In the genomic region with DNA sequence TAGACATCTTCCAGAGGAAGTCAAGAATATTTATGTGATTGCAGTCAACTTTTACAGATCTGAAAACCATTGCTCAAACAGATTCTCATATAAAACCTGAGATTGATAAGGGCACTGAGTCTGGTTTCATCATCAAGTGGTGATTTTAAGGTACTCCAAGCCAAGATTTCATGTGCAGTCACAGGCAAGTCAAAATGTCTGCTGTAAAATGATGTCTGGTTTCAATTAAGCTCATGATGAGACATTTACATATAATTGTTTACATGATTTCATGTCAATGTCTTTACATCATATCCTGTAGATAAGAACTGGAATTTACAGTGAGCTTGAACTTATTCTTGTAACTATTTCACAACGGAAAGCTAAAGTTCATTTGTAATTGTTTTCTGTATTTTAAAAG, we compare ENCODE assay signal across 22 cellular contexts.
DNase-seq lines count a peak whose midpoint lies in the region; ATAC-seq and TF ChIP-seq lines count a peak whose summit lies in the region.
"Had no signal": no experiment of that assay in that cellular context is flagged by ENCODE, and none has a peak within 500 bp of the region (broad histone marks: within the 10 kb centered on the region; RNA-seq: fewer than 3 reads in every experiment).

No MANE protein-coding gene starts in this region.

- H4K20me1 ChIP-seq in SK-N-SH (ENCODE audit: insufficient read depth) (no peaks in the 10 kb centered on the region), fibroblast of lung (ENCODE audit: control insufficient read depth, extremely low read depth, insufficient read depth, low read length) (no peaks in the 10 kb centered on the region)

- H3K4me3 ChIP-seq in A673 (ENCODE audit: low read depth, low read length, poor library complexity, severe bottlenecking) (no peak overlapping the region), SK-N-SH (ENCODE audit: low read depth in 2 of 2, low read length in 1 of 2) (no peak overlapping the region), fibroblast of lung (replicated peaks in 1 of 4; ENCODE audit: control extremely low read depth in 1 of 4, insufficient read depth in 1 of 4, low read depth in 3 of 4, low read length in 4 of 4) (no peak overlapping the region)
- H3K4me3 ChIP-seq: gastrocnemius medialis, left ventricle myocardium inferior, mucosa of descending colon had no signal

- H3K4me3 Mint-ChIP-seq in T-helper 17 cell = no peak overlapping the region
- no peak overlapping the region for H3K4me3 Mint-ChIP-seq in activated T-helper 1 cell treated with anti-CD3 and anti-CD28 coated beads, Interleukin-12 subunit alpha, Interleukin-12 subunit beta, Interleukin-2, Interleukin-4 antibody, amounts not matched to agents 30 ng/mL and 10 ng/mL and 1 ng/mL, durations not matched to agents 14 hours and 24 hours and 36 hours
- H3K4me3 Mint-ChIP-seq: activated naive CD8-positive, alpha-beta T cell treated with anti-CD3 and anti-CD28 coated beads for 36 hours; CD8-positive, alpha-beta memory T cell; stimulated activated naive CD8-positive, alpha-beta T cell treated with anti-CD3 and anti-CD28 coated beads, Interleukin-15, amount 100 ng/mL, for 72 hours had no signal

- TF ChIP-seq RAD21 in SK-N-SH (IDR thresholded peaks at IDR 0.05; ENCODE audit: low read length) = peak; percentile 8; the same call in 1 of the 2 replicates

- H3K9me3 ChIP-seq in A673 (ENCODE audit: low read depth, low read length, poor library complexity, severe bottlenecking) = no peaks in the 10 kb centered on the region
- H3K9me3 ChIP-seq in SK-N-SH = no peaks in the 10 kb centered on the region
- no peaks in the 10 kb centered on the region for H3K9me3 ChIP-seq in fibroblast of lung (ENCODE audit: control insufficient read depth, insufficient read depth, low read depth, low read length)
- no peaks in the 10 kb centered on the region for H3K9me3 ChIP-seq in T-helper 17 cell (ENCODE audit: control insufficient read depth, low read length, poor library complexity, severe bottlenecking)
- H3K9me3 ChIP-seq: gastrocnemius medialis, left ventricle myocardium inferior, neutrophil had no signal

- H3K4me1 ChIP-seq in A673 (ENCODE audit: insufficient read depth, low read length, poor library complexity, severe bottlenecking) (peaks cover 28% of the 10 kb centered on the region), SK-N-SH (ENCODE audit: control insufficient read depth in 1 of 2, insufficient read depth in 2 of 2, low read depth in 1 of 2, low read length in 1 of 2) (no peaks in the 10 kb centered on the region; a peak in 1 of 4 replicates), fibroblast of lung (ENCODE audit: control insufficient read depth, extremely low read depth, insufficient read depth, low read length) (peaks cover 9% of the 10 kb centered on the region)
- H3K4me1 ChIP-seq: gastrocnemius medialis, left ventricle myocardium inferior had no signal

- H3K4me2 ChIP-seq in SK-N-SH (no peak overlapping the region), fibroblast of lung (ENCODE audit: extremely low read depth, insufficient read depth, low read length) (no peak overlapping the region)

- H3K9ac ChIP-seq in SK-N-SH = no peak overlapping the region
- H3K9ac ChIP-seq in fibroblast of lung (ENCODE audit: insufficient read depth, low read length) = no peak overlapping the region

- H2AFZ ChIP-seq in SK-N-SH (ENCODE audit: low read depth) (peak overlapping the region; percentile 72), fibroblast of lung (ENCODE audit: low read length) (no peak overlapping the region)

- no peaks in the 10 kb centered on the region for H3F3A ChIP-seq in SK-N-SH (replicated peaks; ENCODE audit: insufficient read depth)

- H3K9me3 Mint-ChIP-seq in activated T-helper 1 cell treated with anti-CD3 and anti-CD28 coated beads, Interleukin-12 subunit alpha, Interleukin-12 subunit beta, Interleukin-2, Interleukin-4 antibody, amounts not matched to agents 30 ng/mL and 10 ng/mL and 1 ng/mL, durations not matched to agents 14 hours and 24 hours and 36 hours = peaks cover 10% of the 10 kb centered on the region

- no TSS peak for BruUV-seq in A673 (replicated peaks; lab: Mats Ljungman, UMichigan)

- peak in 1 of 2 experiments; percentile 66; a peak in 1 of 4 replicates for TF ChIP-seq EP300 in SK-N-SH (IDR thresholded peaks at IDR 0.05; ENCODE audit: borderline replicate concordance in 1 of 2, low read depth in 1 of 2, low read length in 1 of 2)

- H3K4me1 Mint-ChIP-seq in T-helper 17 cell = no peaks in the 10 kb centered on the region
- no peaks in the 10 kb centered on the region for H3K4me1 Mint-ChIP-seq in activated T-helper 1 cell treated with anti-CD3 and anti-CD28 coated beads, Interleukin-12 subunit alpha, Interleukin-12 subunit beta, Interleukin-2, Interleukin-4 antibody, amounts not matched to agents 30 ng/mL and 10 ng/mL and 1 ng/mL, durations not matched to agents 14 hours and 24 hours and 36 hours (ENCODE audit: low read depth)
- H3K4me1 Mint-ChIP-seq: activated naive CD8-positive, alpha-beta T cell treated with anti-CD3 and anti-CD28 coated beads for 36 hours; CD8-positive, alpha-beta memory T cell; stimulated activated naive CD8-positive, alpha-beta T cell treated with anti-CD3 and anti-CD28 coated beads, Interleukin-15, amount 100 ng/mL, for 72 hours had no signal

- H3K79me2 ChIP-seq in SK-N-SH (ENCODE audit: insufficient read depth) = no peaks in the 10 kb centered on the region
- H3K79me2 ChIP-seq in fibroblast of lung (ENCODE audit: control insufficient read depth, insufficient read depth, low read length) = no peaks in the 10 kb centered on the region

- POLR2A ChIA-PET in A673 (lab: Charles Lee; ENCODE audit: low non-redundant PET) (no interaction called here), SK-N-SH (lab: Yijun Ruan, JAX) (no interaction called here)

- no peaks in the 10 kb centered on the region for H3K9me2 ChIP-seq in SK-N-SH

- CTCF ChIA-PET in A673 (lab: Charles Lee) (no interaction called here), SK-N-SH (lab: Yijun Ruan, JAX) (interaction anchor here (1.0 kb wide), 1 partner anchor 20 kb away, joined by 3 read pairs; no protein-coding TSS in a partner anchor)

- intact Hi-C loops in A673 (cut with micrococcal nuclease; ENCODE audit: unreplicated experiment) = no loop called here
- intact Hi-C loops in activated T-helper 1 cell treated with anti-CD3 and anti-CD28 coated beads, Interleukin-12 subunit alpha, Interleukin-12 subunit beta, Interleukin-2, Interleukin-4 antibody, amounts not matched to agents 30 ng/mL and 10 ng/mL and 1 ng/mL, durations not matched to agents 14 hours and 24 hours and 36 hours (cut with micrococcal nuclease) = no loop called here

- WGBS in SK-N-SH (ENCODE audit: low lambda C conversion rate) = 0% methylated on average over 1 of the region's 1 CpG

- no peaks in the 10 kb centered on the region for H3K36me3 ChIP-seq in A673 (ENCODE audit: insufficient read depth, low read length, poor library complexity, severe bottlenecking)
- no peaks in the 10 kb centered on the region for H3K36me3 ChIP-seq in SK-N-SH (replicated peaks in 1 of 2; ENCODE audit: control insufficient read depth in 1 of 2, insufficient read depth in 2 of 2, low read length in 1 of 2)
- no peaks in the 10 kb centered on the region for H3K36me3 ChIP-seq in fibroblast of lung (ENCODE audit: control insufficient read depth, insufficient read depth, low read length)
- H3K36me3 ChIP-seq: gastrocnemius medialis, left ventricle myocardium inferior, neutrophil had no signal

- H3K36me3 Mint-ChIP-seq in T-helper 17 cell (ENCODE audit: low read depth) = no peaks in the 10 kb centered on the region
- no peaks in the 10 kb centered on the region for H3K36me3 Mint-ChIP-seq in activated T-helper 1 cell treated with anti-CD3 and anti-CD28 coated beads, Interleukin-12 subunit alpha, Interleukin-12 subunit beta, Interleukin-2, Interleukin-4 antibody, amounts not matched to agents 30 ng/mL and 10 ng/mL and 1 ng/mL, durations not matched to agents 14 hours and 24 hours and 36 hours (ENCODE audit: low read depth)
- H3K36me3 Mint-ChIP-seq: activated naive CD8-positive, alpha-beta T cell treated with anti-CD3 and anti-CD28 coated beads for 36 hours; CD8-positive, alpha-beta memory T cell had no signal

- no peaks in the 10 kb centered on the region for H3K27me3 Mint-ChIP-seq in T-helper 17 cell
- H3K27me3 Mint-ChIP-seq in activated T-helper 1 cell treated with anti-CD3 and anti-CD28 coated beads, Interleukin-12 subunit alpha, Interleukin-12 subunit beta, Interleukin-2, Interleukin-4 antibody, amounts not matched to agents 30 ng/mL and 10 ng/mL and 1 ng/mL, durations not matched to agents 14 hours and 24 hours and 36 hours (ENCODE audit: insufficient read depth) = no peaks in the 10 kb centered on the region
- H3K27me3 Mint-ChIP-seq: activated naive CD8-positive, alpha-beta T cell treated with anti-CD3 and anti-CD28 coated beads for 36 hours; CD8-positive, alpha-beta memory T cell; stimulated activated naive CD8-positive, alpha-beta T cell treated with anti-CD3 and anti-CD28 coated beads, Interleukin-15, amount 100 ng/mL, for 72 hours had no signal

- H3K27ac ChIP-seq in A673 (ENCODE audit: low read depth, low read length, poor library complexity, severe bottlenecking) = no peak overlapping the region
- peak overlapping the region; percentile 0 to 67; a peak in 2 of 4 replicates for H3K27ac ChIP-seq in SK-N-SH (ENCODE audit: low read depth in 2 of 2, low read length in 1 of 2)
- H3K27ac ChIP-seq in fibroblast of lung (ENCODE audit: insufficient read depth, low read length) = peak overlapping the region; percentile 44
- H3K27ac ChIP-seq: gastrocnemius medialis, left ventricle myocardium inferior, neutrophil had no signal

- no peak for ATAC-seq in T-helper 17 cell
- ATAC-seq: gastrocnemius medialis; mucosa of descending colon; PC-3; stimulated activated naive CD8-positive, alpha-beta T cell treated with anti-CD3 and anti-CD28 coated beads, Interleukin-15, amount 100 ng/mL, for 72 hours had no signal

- H3K27me3 ChIP-seq in A673 (replicated peaks; ENCODE audit: insufficient read depth, low read depth, low read length, poor library complexity) = no peaks in the 10 kb centered on the region
- no peaks in the 10 kb centered on the region for H3K27me3 ChIP-seq in SK-N-SH (ENCODE audit: insufficient read depth)
- no peaks in the 10 kb centered on the region for H3K27me3 ChIP-seq in fibroblast of lung (ENCODE audit: control insufficient read depth, insufficient read depth, low read length)
- H3K27me3 ChIP-seq: gastrocnemius medialis, neutrophil had no signal

- TF ChIP-seq CTCF in A673 (conservative IDR thresholded peaks at IDR 0.05; ENCODE audit: low read depth, low read length) = no peak
- TF ChIP-seq CTCF in SK-N-SH (IDR thresholded peaks at IDR 0.05) = no peak
- TF ChIP-seq CTCF in fibroblast of lung (conservative IDR thresholded peaks at IDR 0.05 in 1 of 2, IDR thresholded peaks at IDR 0.05 in 1 of 2; ENCODE audit: low read depth in 1 of 2, low read length in 2 of 2) = no peak

- no peak overlapping the region for H3K27ac Mint-ChIP-seq in T-helper 17 cell
- H3K27ac Mint-ChIP-seq in activated T-helper 1 cell treated with anti-CD3 and anti-CD28 coated beads, Interleukin-12 subunit alpha, Interleukin-12 subunit beta, Interleukin-2, Interleukin-4 antibody, amounts not matched to agents 30 ng/mL and 10 ng/mL and 1 ng/mL, durations not matched to agents 14 hours and 24 hours and 36 hours = no peak overlapping the region
- H3K27ac Mint-ChIP-seq: activated naive CD8-positive, alpha-beta T cell treated with anti-CD3 and anti-CD28 coated beads for 36 hours; CD8-positive, alpha-beta memory T cell; stimulated activated naive CD8-positive, alpha-beta T cell treated with anti-CD3 and anti-CD28 coated beads, Interleukin-15, amount 100 ng/mL, for 72 hours had no signal

- DNase-seq in A673 (ENCODE audit: low spot score) = peak; percentile 68
- peak; percentile 32 for DNase-seq in GM04503 (ENCODE audit: low read depth)
- peak; percentile 40 for DNase-seq in SK-N-SH
- peak; percentile 74 to 81 for DNase-seq in fibroblast of lung (ENCODE audit: low read depth in 2 of 2)
- DNase-seq in DMS53 treated with DMSO at 0.1 percent for 48 hours (lab: John Stamatoyannopoulos, UW; ENCODE audit: unreplicated experiment) = no peak
- DNase-seq in T-helper 17 cell = no peak
- no peak for DNase-seq in activated T-helper 1 cell treated with anti-CD3 and anti-CD28 coated beads, Interleukin-12 subunit alpha, Interleukin-12 subunit beta, Interleukin-2, Interleukin-4 antibody, amounts not matched to agents 30 ng/mL and 10 ng/mL and 1 ng/mL, durations not matched to agents 14 hours and 24 hours and 36 hours (ENCODE audit: low spot score)
- DNase-seq in activated gamma-delta T cell treated with Interleukin-2 at 50 U/mL for 16 hours = no peak
- DNase-seq: 8988T; activated CD4-positive, alpha-beta T cell treated with anti-CD3 and anti-CD28 coated beads, Interleukin-2, amount 50 U/mL, for 4 hours; activated naive CD8-positive, alpha-beta T cell treated with anti-CD3 and anti-CD28 coated beads for 36 hours; activated T-cell treated with anti-CD3 and anti-CD28 coated beads, Interleukin-2, amount 50 U/mL, for 48 hours; CD8-positive, alpha-beta memory T cell; gastrocnemius medialis; left ventricle myocardium inferior; mucosa of descending colon; NCI-H1092; NCI-H2171; NCI-H774; PC-3; stimulated activated naive CD8-positive, alpha-beta T cell treated with anti-CD3 and anti-CD28 coated beads, Interleukin-15, amount 100 ng/mL, for 72 hours had no signal

Comparison
In these comparisons a context has a peak if more than half of its experiments do, and no peak if none do; other contexts are left out.
1. DNase-seq: peak in A673 (single experiment), GM04503 (single experiment), SK-N-SH (single experiment) and fibroblast of lung (2 of 2); none in DMS53 treated with DMSO at 0.1 percent for 48 hours (single experiment), T-helper 17 cell (0 of 3), activated T-helper 1 cell treated with anti-CD3 and anti-CD28 coated beads, Interleukin-12 subunit alpha, Interleukin-12 subunit beta, Interleukin-2, Interleukin-4 antibody, amounts not matched to agents 30 ng/mL and 10 ng/mL and 1 ng/mL, durations not matched to agents 14 hours and 24 hours and 36 hours (single experiment) and activated gamma-delta T cell treated with Interleukin-2 at 50 U/mL for 16 hours (single experiment).